ENCODE assay signal across 20 cellular contexts in genomic region chr4:77226939-77227705, GRCh38.
"Had no signal": no experiment of that assay in that cellular context is flagged by ENCODE, and none has a peak within 500 bp of the region (broad histone marks: within the 10 kb centered on the region; RNA-seq: fewer than 3 reads in every experiment).

No MANE protein-coding gene starts in this region.

- H3K36me3 ChIP-seq: brain microvascular endothelial cell, cardiac muscle cell had no signal

- H3K4me3 ChIP-seq: cardiac muscle cell had no signal

- FAIRE-seq: colon had no signal

- H3K27ac ChIP-seq: brain microvascular endothelial cell, cardiac muscle cell, VCaP had no signal

- DNase-seq: activated CD4-positive, alpha-beta memory T cell treated with anti-CD3 and anti-CD28 coated beads, Interleukin-2, amount 10 ng/mL, durations not matched to agents 7 days and 5 days; activated CD4-positive, alpha-beta T cell treated with anti-CD3 and anti-CD28 coated beads for 36 hours; activated CD4-positive, alpha-beta T cell treated with anti-CD3 and anti-CD28 coated beads, Interleukin-2, amount 50 U/mL, for 1 hour; activated gamma-delta T cell treated with Interleukin-2 at 50 U/mL for 16 hours; activated naive CD4-positive, alpha-beta T cell treated with anti-CD3 and anti-CD28 coated beads, Interleukin-2, amount 10 ng/mL, durations not matched to agents 7 days and 5 days; activated naive CD8-positive, alpha-beta T cell treated with anti-CD3 and anti-CD28 coated beads for 36 hours; activated T-cell treated with anti-CD3 and anti-CD28 coated beads for 4 hours; activated T-cell treated with anti-CD3 and anti-CD28 coated beads, Interleukin-2, amount 50 U/mL, for 72 hours; brain microvascular endothelial cell; cerebellar nuclear complex; NCI-H1092; NCI-H1930; NCI-H510A treated with DMSO at 0.1 percent for 48 hours; SIG-M5; T-cell; T-helper 2 cell; T1000 had no signal

- ATAC-seq: activated CD4-positive, alpha-beta T cell treated with anti-CD3 and anti-CD28 coated beads for 36 hours; activated T-cell treated with anti-CD3 and anti-CD28 coated beads, Interleukin-2, amount 50 U/mL, for 72 hours; T-cell had no signal
